In the genomic region with DNA sequence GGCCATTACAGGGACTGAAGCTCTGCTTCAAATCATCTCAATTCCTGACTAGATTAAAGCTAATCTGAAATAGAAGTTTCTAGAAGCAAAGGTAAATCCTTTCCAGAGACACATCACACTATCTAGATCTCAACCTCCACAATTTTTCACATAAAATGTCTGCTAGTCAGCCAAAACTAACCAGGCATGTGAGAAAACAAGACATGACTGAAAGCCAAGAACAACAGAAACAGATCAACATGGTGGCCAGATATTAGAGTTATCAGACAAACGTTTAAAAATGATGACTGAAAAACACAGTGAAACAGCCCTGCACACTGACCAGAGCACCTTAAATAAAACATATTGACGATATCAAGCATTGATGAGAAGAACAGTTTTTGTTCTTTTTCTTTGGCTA, we compare ENCODE assay signal across 22 cellular contexts.
"Had no signal": no experiment of that assay in that cellular context is flagged by ENCODE, and none has a peak within 500 bp of the region (broad histone marks: within the 10 kb centered on the region; RNA-seq: fewer than 3 reads in every experiment).

No MANE protein-coding gene starts in this region.

- H3K4me1 ChIP-seq: sigmoid colon, upper lobe of right lung had no signal

- H3K4me3 ChIP-seq: ascending aorta, ovary, sigmoid colon, upper lobe of right lung had no signal

- ATAC-seq: activated CD4-positive, CD25-positive, alpha-beta regulatory T cell treated with anti-CD3 and anti-CD28 coated beads, Interleukin-2, amount 50 U/mL, for 24 hours; activated T-helper 17 cell treated with anti-CD3 and anti-CD28 coated beads, Interleukin-2, amount 50 U/mL, for 72 hours; foreskin keratinocyte; SK-N-SH treated with all-trans-retinoic acid at 6 μM for 48 hours; T-cell; upper lobe of right lung had no signal

- H3K27me3 Mint-ChIP-seq: activated T-helper 17 cell treated with anti-CD3 and anti-CD28 coated beads, Interleukin-2, amount 50 U/mL, for 72 hours; dendritic cell treated with granulocyte-macrophage colony-stimulating factor and Interleukin-4, amounts not matched to agents 40 ng/mL and 50 ng/mL, for 4 days; T-cell had no signal

- H3K9me3 Mint-ChIP-seq: activated naive CD4-positive, alpha-beta T cell treated with anti-CD3 and anti-CD28 coated beads for 36 hours; activated T-helper 17 cell treated with anti-CD3 and anti-CD28 coated beads, Interleukin-2, amount 50 U/mL, for 72 hours; dendritic cell treated with granulocyte-macrophage colony-stimulating factor and Interleukin-4, amounts not matched to agents 40 ng/mL and 50 ng/mL, for 4 days; T-cell had no signal

- H3K36me3 ChIP-seq: ovary had no signal

- DNase-seq: activated CD8-positive, alpha-beta memory T cell treated with anti-CD3 and anti-CD28 coated beads for 24 hours; activated naive CD4-positive, alpha-beta T cell treated with anti-CD3 and anti-CD28 coated beads for 36 hours; effector memory CD4-positive, alpha-beta T cell; foreskin keratinocyte; hippocampal formation; islet precursor cell; mammary epithelial cell; midbrain; ovary; sigmoid colon; stimulated activated CD8-positive, alpha-beta memory T cell treated with anti-CD3 and anti-CD28 coated beads, Interleukin-4, amount 100 ng/mL, for 48 hours; stimulated activated naive CD4-positive, alpha-beta T cell; T-cell; T1000; upper lobe of right lung had no signal

- H3K27ac ChIP-seq: epithelial cell of prostate, foreskin keratinocyte, ovary, sigmoid colon, upper lobe of right lung had no signal

- H3K27ac Mint-ChIP-seq: activated naive CD4-positive, alpha-beta T cell treated with anti-CD3 and anti-CD28 coated beads for 36 hours; T-cell had no signal

- H3K27me3 ChIP-seq: ascending aorta, foreskin keratinocyte, ovary, sigmoid colon, upper lobe of right lung had no signal

- H3K9me3 ChIP-seq: ascending aorta, ovary, sigmoid colon, upper lobe of right lung had no signal

- FAIRE-seq: bronchial epithelial cell had no signal

- H3K4me3 Mint-ChIP-seq: activated naive CD4-positive, alpha-beta T cell treated with anti-CD3 and anti-CD28 coated beads for 36 hours; activated T-helper 17 cell treated with anti-CD3 and anti-CD28 coated beads, Interleukin-2, amount 50 U/mL, for 72 hours; dendritic cell treated with granulocyte-macrophage colony-stimulating factor and Interleukin-4, amounts not matched to agents 40 ng/mL and 50 ng/mL, for 4 days; T-cell had no signal
